21 cellular contexts compared by ENCODE assay signal in genomic region chr10:61633665-61634064, GRCh38. TPM values are rescaled to one million over a fixed set of nuclear protein-coding genes. Genes with fewer than 3 reads are reported as not detected.
DNase-seq lines count a peak whose midpoint lies in the region; ATAC-seq and TF ChIP-seq lines count a peak whose summit lies in the region.
"Had no signal": no experiment of that assay in that cellular context is flagged by ENCODE, and none has a peak within 500 bp of the region (broad histone marks: within the 10 kb centered on the region; RNA-seq: fewer than 3 reads in every experiment).

No MANE protein-coding gene starts in this region.

- in situ Hi-C loops in GM23248 (cut with MboI): no loop called here
- in situ Hi-C loops in GM13976 (cut with MboI; ENCODE audit: low sequenced_read_pairs, unreplicated experiment): no loop called here

- POLR2A ChIA-PET in SK-N-SH (lab: Yijun Ruan, JAX) (no interaction called here), WTC11 (lab: Charles Lee) (no interaction called here)

- DNase-seq in GM23248 (peak; percentile 56), SK-N-SH (no peak), epithelial cell of esophagus (ENCODE audit: low read depth) (peak; percentile 53), WTC11 (ENCODE audit: low spot score) (no peak), endodermal cell (no peak), GM13976 (ENCODE audit: low spot score) (no peak)
- DNase-seq in activated CD4-positive, alpha-beta T cell treated with anti-CD3 and anti-CD28 coated beads, Interleukin-2, amount 50 U/mL, for 1 hour: no peak
- DNase-seq: amniotic stem cell; colonic mucosa; COR-L47; heart right ventricle; naive B cell; NCI-H2171; NCI-H748 treated with DMSO at 0.1 percent for 48 hours; stimulated activated CD4-positive, alpha-beta T cell treated with anti-CD3 and anti-CD28 coated beads, Interleukin-4, amount 100 ng/mL, for 1 hour had no signal

- no peak for ATAC-seq in WTC11
- ATAC-seq: heart right ventricle had no signal

- no peak for TF ChIP-seq EP300 in SK-N-SH (IDR thresholded peaks at IDR 0.05; ENCODE audit: borderline replicate concordance in 1 of 2, low read depth in 1 of 2, low read length in 1 of 2)

- H3K36me3 Mint-ChIP-seq in nephron (ENCODE audit: low read depth) (no peaks in the 10 kb centered on the region), WTC11 (no peaks in the 10 kb centered on the region), endodermal cell (ENCODE audit: low read depth) (no peaks in the 10 kb centered on the region)
- H3K36me3 Mint-ChIP-seq: naive B cell had no signal

- CTCF ChIA-PET in SK-N-SH (lab: Yijun Ruan, JAX): no interaction called here
- CTCF ChIA-PET in WTC11 (lab: Charles Lee): no interaction called here

- no peaks in the 10 kb centered on the region for H3K27me3 Mint-ChIP-seq in nephron (ENCODE audit: low read depth)
- H3K27me3 Mint-ChIP-seq in WTC11 (ENCODE audit: low read depth): no peaks in the 10 kb centered on the region
- H3K27me3 Mint-ChIP-seq in endodermal cell (ENCODE audit: insufficient read depth): no peaks in the 10 kb centered on the region

- no peaks in the 10 kb centered on the region for H3K79me2 ChIP-seq in GM23248 (ENCODE audit: insufficient read depth)
- H3K79me2 ChIP-seq in SK-N-SH (ENCODE audit: insufficient read depth): no peaks in the 10 kb centered on the region
- H3K79me2 ChIP-seq: parathyroid adenoma had no signal

- H3K27ac Mint-ChIP-seq in nephron (peak overlapping the region in 2 of 3 experiments; percentile 34 to 77), WTC11 (no peak overlapping the region), endodermal cell (no peak overlapping the region)
- H3K27ac Mint-ChIP-seq: naive B cell had no signal

- H3K27me3 ChIP-seq in GM23248 (replicated peaks; ENCODE audit: insufficient read depth) (no peaks in the 10 kb centered on the region), SK-N-SH (ENCODE audit: insufficient read depth) (no peaks in the 10 kb centered on the region), endodermal cell (ENCODE audit: control insufficient read depth, insufficient read depth, low read length, poor library complexity, severe bottlenecking) (no peaks in the 10 kb centered on the region)
- H3K27me3 ChIP-seq: colonic mucosa, vagina had no signal

- 0 to 2% methylated on average over 3 of the region's 3 CpGs for WGBS in GM23248 (ENCODE audit: low coverage in 1 of 2, low lambda C conversion rate in 2 of 2, missing lambda C conversion rate in 2 of 2), 2 experiments
- 84% methylated on average over 3 of the region's 3 CpGs for whole genome bisulfite sequencing in SK-N-SH (ENCODE audit: low lambda C conversion rate)
- 98 to 100% methylated on average over 3 of the region's 3 CpGs for WGBS in endodermal cell (ENCODE audit: insufficient coverage in 1 of 2, insufficient read length in 1 of 2), 2 experiments

- no peaks in the 10 kb centered on the region for H3K9me3 ChIP-seq in GM23248 (ENCODE audit: low read depth)
- no peaks in the 10 kb centered on the region for H3K9me3 ChIP-seq in SK-N-SH
- H3K9me3 ChIP-seq in endodermal cell (ENCODE audit: control insufficient read depth, low read length): no peaks in the 10 kb centered on the region
- H3K9me3 ChIP-seq: colonic mucosa, heart right ventricle, vagina had no signal

- TF ChIP-seq CTCF in SK-N-SH (IDR thresholded peaks at IDR 0.05) (no peak), epithelial cell of esophagus (IDR thresholded peaks at IDR 0.05; ENCODE audit: insufficient read depth, low read depth, low read length, missing control alignments) (no peak), nephron (IDR thresholded peaks at IDR 0.05; ENCODE audit: unreplicated experiment in 3 of 3) (no peak), WTC11 (IDR thresholded peaks at IDR 0.05) (no peak), endodermal cell (conservative IDR thresholded peaks at IDR 0.05) (no peak), GM13976 (IDR thresholded peaks at IDR 0.05; ENCODE audit: borderline replicate concordance, control extremely low read depth, extremely low read depth, insufficient read depth, missing control alignments) (no peak)

- H3K27ac ChIP-seq in GM23248 (peak overlapping the region; percentile 56), SK-N-SH (ENCODE audit: low read depth in 2 of 2, low read length in 1 of 2) (no peak overlapping the region; a peak in 1 of 4 replicates), endodermal cell (ENCODE audit: low read depth, low read length) (no peak overlapping the region)
- H3K27ac ChIP-seq: colonic mucosa, epithelial cell of prostate, heart right ventricle, KMS-11, parathyroid adenoma, vagina had no signal

- H3K4me1 Mint-ChIP-seq in nephron (peaks cover 38% of the 10 kb centered on the region), WTC11 (peaks cover 17% of the 10 kb centered on the region), endodermal cell (peaks cover 15% of the 10 kb centered on the region)
- H3K4me1 Mint-ChIP-seq: naive B cell had no signal

- no peak for TF ChIP-seq RAD21 in SK-N-SH (IDR thresholded peaks at IDR 0.05; ENCODE audit: low read length)

- no peak overlapping the region for H3K4me3 Mint-ChIP-seq in nephron
- no peak overlapping the region for H3K4me3 Mint-ChIP-seq in WTC11
- H3K4me3 Mint-ChIP-seq in endodermal cell: no peak overlapping the region
- H3K4me3 Mint-ChIP-seq: naive B cell had no signal

- H3K9me3 Mint-ChIP-seq in nephron: no peaks in the 10 kb centered on the region
- H3K9me3 Mint-ChIP-seq in WTC11: 0 out of 2 replicates have a peak, but pooled peaks cover 7% of the 10 kb centered on the region
- H3K9me3 Mint-ChIP-seq in endodermal cell: no peaks in the 10 kb centered on the region
- H3K9me3 Mint-ChIP-seq: naive B cell had no signal

- H3K9me2 ChIP-seq in GM23248 (ENCODE audit: insufficient read depth): no peaks in the 10 kb centered on the region
- no peaks in the 10 kb centered on the region for H3K9me2 ChIP-seq in SK-N-SH

- H4K20me1 ChIP-seq in GM23248 (ENCODE audit: insufficient read depth): no peaks in the 10 kb centered on the region
- H4K20me1 ChIP-seq in SK-N-SH (ENCODE audit: insufficient read depth): no peaks in the 10 kb centered on the region

- H2AFZ ChIP-seq in GM23248 (no peak overlapping the region), SK-N-SH (ENCODE audit: low read depth) (peak overlapping the region; percentile 39)
- H2AFZ ChIP-seq: parathyroid adenoma had no signal

- H3K4me1 ChIP-seq in GM23248 (ENCODE audit: insufficient read depth): peaks cover 54% of the 10 kb centered on the region
- peaks cover 0 to 19% of the 10 kb centered on the region in 2 experiments; a peak in 1 of 4 replicates for H3K4me1 ChIP-seq in SK-N-SH (ENCODE audit: control insufficient read depth in 1 of 2, insufficient read depth in 2 of 2, low read depth in 1 of 2, low read length in 1 of 2)
- H3K4me1 ChIP-seq in endodermal cell (ENCODE audit: control insufficient read depth, insufficient read depth, low read length): no peaks in the 10 kb centered on the region
- H3K4me1 ChIP-seq: colonic mucosa, heart right ventricle, parathyroid adenoma had no signal

- H3K36me3 ChIP-seq in GM23248 (ENCODE audit: low read depth): no peaks in the 10 kb centered on the region
- no peaks in the 10 kb centered on the region for H3K36me3 ChIP-seq in SK-N-SH (replicated peaks in 1 of 2; ENCODE audit: control insufficient read depth in 1 of 2, insufficient read depth in 2 of 2, low read length in 1 of 2)
- no peaks in the 10 kb centered on the region for H3K36me3 ChIP-seq in endodermal cell (ENCODE audit: control insufficient read depth, insufficient read depth, low read length)
- H3K36me3 ChIP-seq: colonic mucosa, heart right ventricle, vagina had no signal

- H3K9ac ChIP-seq in GM23248 (peak overlapping the region; percentile 11; the same call in 1 of the 2 replicates), SK-N-SH (no peak overlapping the region), endodermal cell (ENCODE audit: extremely low read depth, low read length, poor library complexity, severe bottlenecking) (no peak overlapping the region)
- H3K9ac ChIP-seq: KMS-11, parathyroid adenoma had no signal

- peak overlapping the region; percentile 50 for H3K4me2 ChIP-seq in GM23248 (ENCODE audit: unreplicated experiment)
- H3K4me2 ChIP-seq in SK-N-SH: no peak overlapping the region
- H3K4me2 ChIP-seq: KMS-11 had no signal

- peak overlapping the region; percentile 25 for H3K4me3 ChIP-seq in GM23248
- H3K4me3 ChIP-seq in SK-N-SH (ENCODE audit: low read depth in 2 of 2, low read length in 1 of 2): no peak overlapping the region
- H3K4me3 ChIP-seq in epithelial cell of esophagus (ENCODE audit: low read length): no peak overlapping the region
- no peak overlapping the region for H3K4me3 ChIP-seq in endodermal cell (ENCODE audit: low read length)
- H3K4me3 ChIP-seq: colonic mucosa, heart right ventricle, lung, vagina had no signal

- peaks cover 43% of the 10 kb centered on the region for H3F3A ChIP-seq in GM23248 (ENCODE audit: insufficient read depth)
- H3F3A ChIP-seq in SK-N-SH (replicated peaks; ENCODE audit: insufficient read depth): peaks cover 23% of the 10 kb centered on the region

TF ChIP-seq in SK-N-SH, 30 proteins besides CTCF, POLR2A, EP300 and RAD21 (continues in another document):
- TF ChIP-seq FOSL2 (IDR thresholded peaks at IDR 0.05; ENCODE audit: borderline replicate concordance, low read depth) (no peak), USF2 (IDR thresholded peaks at IDR 0.05; ENCODE audit: borderline replicate concordance, low read depth, low read length) (no peak)

TF ChIP-seq in WTC11, 78 proteins besides CTCF, POLR2A, EP300 and RAD21:
- TF ChIP-seq NR1H2 (CRISPR knock-in tag; IDR thresholded peaks at IDR 0.05): no peak
- no peak for TF ChIP-seq NR3C1 (CRISPR knock-in tag; conservative IDR thresholded peaks at IDR 0.05; ENCODE audit: low read depth)
- no peak for TF ChIP-seq HMGA2 (CRISPR knock-in tag; IDR thresholded peaks at IDR 0.05)
TF ChIP-seq in WTC11: peak in this region for 0.

RNA-seq across cellular contexts. Expression of gene CABCOCO1, which starts 29.1 kb away (rescaled TPM):
- total RNA-seq in GM23248 (2014; rRNA removed; shearing (Covaris generic)): 0.22 and 0.25 TPM in 2 replicates
- polyA plus RNA-seq in GM23248 (2016; fragmentation: Nextera tagmentation; extraction: Ambion mirVana) (1.1 and 1.2 TPM in 2 replicates), SK-N-SH (2012; rRNA removed) (0.71 and 0.94 TPM in 2 replicates)
- polyA plus RNA-seq in SK-N-SH (2012; cell fraction: cytosol; rRNA removed): 1.6 and 2.2 TPM in 2 replicates
- 0.11 and 0.44 TPM in 2 replicates for polyA plus RNA-seq in SK-N-SH (2012; cell fraction: nucleus; rRNA removed)
- total RNA-seq in WTC11 (2021) (not detected in 3 replicates), endodermal cell (1 to 10 TPM; 1.0 to 1.1 TPM)
- polyA plus RNA-seq in endodermal cell (2013, experiment 1 of 2): 0.53 TPM
- polyA plus RNA-seq in endodermal cell (2013, experiment 2 of 2): 1.5 TPM
- total RNA-seq: colonic mucosa, heart right ventricle, vagina had no signal

Comparison
In these comparisons a context has a peak if more than half of its experiments do, and no peak if none do; other contexts are left out.
1. DNase-seq: peak in GM23248 (single experiment) and epithelial cell of esophagus (single experiment); none in SK-N-SH (single experiment), WTC11 (single experiment), endodermal cell (single experiment), GM13976 (single experiment) and activated CD4-positive, alpha-beta T cell treated with anti-CD3 and anti-CD28 coated beads, Interleukin-2, amount 50 U/mL, for 1 hour (single experiment).
2. H3K27ac Mint-ChIP-seq: peak in nephron (2 of 3); none in WTC11 (single experiment) and endodermal cell (single experiment).